1 cellular context compared by ENCODE assay signal in genomic region chr22:42978453-42979103, GRCh38.
TF ChIP-seq lines count a peak whose summit lies in the region.

No MANE protein-coding gene starts in this region.

TF ChIP-seq in HepG2, 621 proteins besides CTCF, POLR2A, EP300 and RAD21:
- TF ChIP-seq SIN3B (IDR thresholded peaks at IDR 0.05; ENCODE audit: low read length) (no peak), ZNF296 (CRISPR knock-in tag; conservative IDR thresholded peaks at IDR 0.05) (no peak), ZNF343 (CRISPR knock-in tag; IDR thresholded peaks at IDR 0.05) (no peak), ZNF761 (CRISPR knock-in tag; conservative IDR thresholded peaks at IDR 0.05) (no peak), THAP7 (CRISPR knock-in tag; IDR thresholded peaks at IDR 0.05) (no peak), HBP1 (CRISPR knock-in tag; IDR thresholded peaks at IDR 0.05; ENCODE audit: low read depth) (no peak), TFE3 (CRISPR knock-in tag; IDR thresholded peaks at IDR 0.05) (no peak), TCF7 (IDR thresholded peaks at IDR 0.05; ENCODE audit: low read depth) (no peak), SRSF9 (IDR thresholded peaks at IDR 0.05; ENCODE audit: borderline replicate concordance, insufficient read depth, low read depth, low read length, poor library complexity, severe bottlenecking) (no peak), RBFOX2 (IDR thresholded peaks at IDR 0.05; ENCODE audit: low read depth, low read length) (no peak), ZNF251 (CRISPR knock-in tag; IDR thresholded peaks at IDR 0.05) (no peak), ZNF333 (CRISPR knock-in tag; IDR thresholded peaks at IDR 0.05; ENCODE audit: borderline replicate concordance) (no peak), ZNF24 (IDR thresholded peaks at IDR 0.05) (no peak), EHMT2 (IDR thresholded peaks at IDR 0.05; ENCODE audit: borderline replicate concordance, low read depth, low read length) (no peak), MXD1 (CRISPR knock-in tag; IDR thresholded peaks at IDR 0.05) (no peak)
